12 cellular contexts compared by ENCODE assay signal in the genomic region with DNA sequence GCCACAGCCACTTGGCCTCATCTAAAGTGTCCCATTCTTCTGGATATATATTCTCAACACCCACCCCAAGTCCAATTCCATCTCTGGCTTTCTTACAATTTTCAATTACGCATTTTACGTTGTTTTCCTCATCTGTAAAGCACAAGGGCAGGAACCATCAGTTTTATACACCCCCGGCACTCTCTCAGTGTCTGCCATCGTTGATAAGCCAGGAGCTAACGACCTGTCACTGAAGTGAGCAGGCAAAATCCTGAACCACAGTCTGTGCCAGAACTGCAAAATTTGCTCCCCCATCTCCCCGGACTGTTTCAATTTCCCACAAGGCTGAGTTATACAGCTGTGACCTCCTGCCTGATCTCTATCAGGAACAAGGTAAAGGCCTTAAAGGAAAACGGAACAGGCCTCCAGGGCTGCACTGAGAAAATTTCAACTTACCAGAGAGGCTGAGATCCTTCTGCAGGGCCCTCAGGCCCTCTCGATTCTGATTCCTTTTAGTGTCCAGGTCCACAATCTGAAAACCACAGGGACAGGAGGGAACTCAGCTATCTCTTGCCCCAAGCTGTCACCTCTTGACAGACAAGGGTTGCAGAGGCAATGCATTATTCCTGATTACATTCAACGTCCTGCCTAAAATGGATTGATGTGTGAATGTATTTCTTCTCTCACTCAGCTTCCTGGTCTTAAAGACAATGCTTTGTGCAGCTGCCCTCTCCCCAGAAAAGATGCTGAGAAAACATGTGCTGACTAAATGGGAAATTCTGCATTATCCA. TPM values are rescaled to one million over a fixed set of nuclear protein-coding genes. Genes with fewer than 3 reads are reported as not detected.
DNase-seq lines count a peak whose midpoint lies in the region; ATAC-seq, FAIRE-seq and TF ChIP-seq lines count a peak whose summit lies in the region.
"Had no signal": no experiment of that assay in that cellular context is flagged by ENCODE, and none has a peak within 500 bp of the region (broad histone marks: within the 10 kb centered on the region; RNA-seq: fewer than 3 reads in every experiment).

No MANE protein-coding gene starts in this region.

- 0 out of 2 replicates have a peak, but pooled peaks cover 2% of the 10 kb centered on the region for H4K20me1 ChIP-seq in GM12878 (ENCODE audit: control insufficient read depth, insufficient read depth)

- peaks cover 20% of the 10 kb centered on the region for H3K4me1 Mint-ChIP-seq in Calu3 (ENCODE audit: low read depth, unreplicated experiment)
- H3K4me1 Mint-ChIP-seq in nephron, result peaks cover 42% of the 10 kb centered on the region

- peaks cover 6% of the 10 kb centered on the region for H3K4me1 ChIP-seq in GM12878 (ENCODE audit: control insufficient read depth, insufficient read depth, low read length)

- in situ Hi-C loops in GM12878 (cut with MboI), result loop anchor here (5.0 kb wide), 1 partner anchor 93 kb away; no protein-coding TSS in a partner anchor

- H3K9me3 ChIP-seq in GM12878 (replicated peaks; ENCODE audit: control insufficient read depth, insufficient read depth, low read length), result peaks cover 2% of the 10 kb centered on the region; the same call in 1 of the 3 replicates

- no peak overlapping the region for H3K27ac ChIP-seq in GM12878 (ENCODE audit: control insufficient read depth, insufficient read depth)
- H3K27ac ChIP-seq: cardiac muscle cell had no signal

- no peak for TF ChIP-seq POLR2A in GM12878 (IDR thresholded peaks at IDR 0.05; ENCODE audit: low read depth, low read length)

- POLR2A ChIA-PET in GM12878 (lab: Charles Lee), result interaction anchor here (0.5 to 2.0 kb wide), 7 partner anchors 26 to 203 kb away, joined by 3 to 9 read pairs (median 5); no protein-coding TSS in a partner anchor

- H3K36me3 ChIP-seq in GM12878 (ENCODE audit: control insufficient read depth in 2 of 2, insufficient read depth in 2 of 2, low read length in 1 of 2), result peaks cover 29% of the 10 kb centered on the region in 2 experiments

- FAIRE-seq in GM12878 (lab: Jason Lieb, UNC), result no peak

- H3K4me2 ChIP-seq in GM12878 (ENCODE audit: control insufficient read depth, insufficient read depth), result peak overlapping the region; percentile 79

- H3K27me3 Mint-ChIP-seq in Calu3 (ENCODE audit: unreplicated experiment), result peaks cover 26% of the 10 kb centered on the region
- peaks cover 15% of the 10 kb centered on the region for H3K27me3 Mint-ChIP-seq in nephron (ENCODE audit: low read depth)

- H3K36me3 Mint-ChIP-seq in Calu3 (ENCODE audit: insufficient read depth, unreplicated experiment) (peaks cover 53% of the 10 kb centered on the region), nephron (ENCODE audit: low read depth) (peaks cover 50% of the 10 kb centered on the region)

- DNase-seq in Calu3, result no peak
- DNase-seq in LNCaP clone FGC (ENCODE audit: low read depth), result no peak
- DNase-seq in GM12878 (ENCODE audit: low read depth, low spot score), result no peak
- DNase-seq in Ammon's horn (ENCODE audit: low spot score), result no peak
- no peak for DNase-seq in stimulated activated CD4-positive, alpha-beta T cell treated with anti-CD3 and anti-CD28 coated beads, Interleukin-2, amount 100 ng/mL, for 24 hours
- no peak for DNase-seq in NCI-H2081 (lab: John Stamatoyannopoulos, UW)
- DNase-seq in NCI-H2081 treated with DMSO at 0.1 percent for 48 hours (lab: John Stamatoyannopoulos, UW), result no peak
- DNase-seq: activated CD4-positive, alpha-beta T cell treated with anti-CD3 and anti-CD28 coated beads for 1 hour; Kasumi-1; NCI-H82 had no signal

- BruUV-seq in Calu3 (replicated peaks; lab: Mats Ljungman, UMichigan), result no TSS peak
- no TSS peak for BruUV-seq in GM12878 (replicated peaks; lab: Mats Ljungman, UMichigan)

- H3K4me3 ChIP-seq in LNCaP clone FGC (ENCODE audit: low read depth, low read length) (peak overlapping the region; percentile 99), GM12878 (peak overlapping the region; percentile 90)

- CTCF ChIA-PET in Calu3 (lab: Charles Lee) (interaction anchor here (2.1 kb wide), 1 partner anchor 82 kb away, joined by 11 read pairs; no protein-coding TSS in a partner anchor), GM12878 (lab: Yijun Ruan, JAX) (interaction anchor here (0.9 to 4.9 kb wide), 11 partner anchors 20 to 210 kb away, joined by 3 to 307 read pairs (median 10); no protein-coding TSS in a partner anchor)

- ATAC-seq in GM12878, result no peak

- WGBS in GM12878 (ENCODE audit: insufficient coverage, insufficient replicate concordance, low lambda C conversion rate, missing lambda C conversion rate), result 98% methylated on average over 9 of the region's 9 CpGs

- no peak for TF ChIP-seq CTCF in Calu3 (IDR thresholded peaks at IDR 0.05; ENCODE audit: unreplicated experiment)
- TF ChIP-seq CTCF in LNCaP clone FGC (IDR thresholded peaks at IDR 0.05; ENCODE audit: control insufficient read depth, extremely low read depth, insufficient read depth), result no peak
- TF ChIP-seq CTCF in GM12878 (IDR thresholded peaks at IDR 0.05 in 2 of 3, conservative IDR thresholded peaks at IDR 0.05 in 1 of 3; ENCODE audit: control insufficient read depth in 2 of 3, extremely low read depth in 1 of 3, insufficient read depth in 1 of 3, low read depth in 3 of 3, low read length in 3 of 3), result no peak
- TF ChIP-seq CTCF in nephron (IDR thresholded peaks at IDR 0.05; ENCODE audit: unreplicated experiment in 3 of 3), result no peak

- H2AFZ ChIP-seq in GM12878 (ENCODE audit: control insufficient read depth, low read depth, low read length), result no peak overlapping the region

- H3K9ac ChIP-seq in GM12878 (ENCODE audit: control insufficient read depth, insufficient read depth, low read length), result peak overlapping the region; percentile 76

- H3K27ac Mint-ChIP-seq in Calu3 (ENCODE audit: unreplicated experiment), result no peak overlapping the region
- no peak overlapping the region for H3K27ac Mint-ChIP-seq in nephron

- no peaks in the 10 kb centered on the region for H3K27me3 ChIP-seq in GM12878 (replicated peaks in 1 of 2; ENCODE audit: control insufficient read depth in 2 of 2, insufficient read depth in 2 of 2, low read length in 1 of 2)
- H3K27me3 ChIP-seq: cardiac muscle cell had no signal

- RAD21 ChIA-PET in GM12878 (lab: Charles Lee; ENCODE audit: unreplicated experiment), result interaction anchor here (0.9 to 11.9 kb wide), 10 partner anchors 8 to 103 kb away, joined by 3 to 248 read pairs (median 6); no protein-coding TSS in a partner anchor

- no peak for TF ChIP-seq RAD21 in GM12878 (IDR thresholded peaks at IDR 0.05; ENCODE audit: insufficient read depth, low read depth, low read length)

- H3K9me3 Mint-ChIP-seq in Calu3 (ENCODE audit: low read depth, unreplicated experiment), result no peaks in the 10 kb centered on the region
- H3K9me3 Mint-ChIP-seq in nephron, result no peaks in the 10 kb centered on the region

- SMC1A ChIA-PET in GM12878 (lab: Charles Lee; ENCODE audit: uncharacterized antibody, unreplicated experiment), result interaction anchor here (0.8 to 6.6 kb wide), 20 partner anchors 9 to 289 kb away, joined by 3 to 181 read pairs (median 6); partner anchors contain the start of genes DUSP15 and TTLL9

- H3K4me3 Mint-ChIP-seq in Calu3 (ENCODE audit: low read depth, unreplicated experiment), result peak overlapping the region; percentile 82
- peak overlapping the region; percentile 96 to 100 (median 97) for H3K4me3 Mint-ChIP-seq in nephron

- H3K79me2 ChIP-seq in GM12878 (ENCODE audit: control insufficient read depth, insufficient read depth, low read length), result peaks cover 23% of the 10 kb centered on the region

- TF ChIP-seq EP300 in GM12878 (IDR thresholded peaks at IDR 0.05; ENCODE audit: borderline replicate concordance in 1 of 2, control insufficient read depth in 1 of 2, low read depth in 2 of 2, low read length in 2 of 2), result no peak

- intact Hi-C loops in Calu3 (cut with micrococcal nuclease; ENCODE audit: unreplicated experiment) (loop anchor here (5.0 to 10.0 kb wide), 2 partner anchors 113 to 705 kb away; no protein-coding TSS in a partner anchor), GM12878 (cut with micrococcal nuclease; ENCODE audit: unreplicated experiment) (loop anchor here (10.0 kb wide), 1 partner anchor 145 kb away; no protein-coding TSS in a partner anchor)

TF ChIP-seq in GM12878, 131 proteins besides CTCF, POLR2A, EP300 and RAD21 (continues in another document):
- TF ChIP-seq SREBF1 (IDR thresholded peaks at IDR 0.05; ENCODE audit: low read length), result no peak

RNA-seq across cellular contexts. Expression of gene PDRG1, which starts 1.8 kb away (rescaled TPM):
- 21.4 and 24.5 TPM in 2 replicates for total RNA-seq in Calu3 (2022)
- total RNA-seq in GM12878 (2013; cell fraction: nucleolus; rRNA removed), result 5.6 and 6.1 TPM in 2 replicates
- total RNA-seq in GM12878 (2014; rRNA removed), result 13.1 and 16.4 TPM in 2 replicates
- total RNA-seq in GM12878 (2014; rRNA removed; fragmentation: Illumina TruSeq; extraction: Trizol), result 10.4 and 11.1 TPM in 2 replicates
- total RNA-seq in GM12878 (2021), result 20.9 and 21.4 TPM in 2 replicates
- polyA plus RNA-seq in GM12878 (2011; ENCODE audit: low read depth), result 11.3 TPM
- 18.6 and 25.6 TPM in 2 replicates for polyA plus RNA-seq in GM12878 (2011; rRNA removed)
- polyA plus RNA-seq in GM12878 (2011; cell fraction: cytosol; rRNA removed), result 25.2 and 27.8 TPM in 2 replicates
- polyA plus RNA-seq in GM12878 (2011; cell fraction: nucleus; rRNA removed), result 13.6 and 14.6 TPM in 2 replicates
- 14.9 and 17.3 TPM in 2 replicates for polyA plus RNA-seq in GM12878 (2012)
- 13.2 and 17.9 TPM in 2 replicates for polyA plus RNA-seq in GM12878 (2014; fragmentation: Illumina TruSeq; extraction: Trizol)
- 10 to 100 TPM; 34.1 to 55.8 TPM for polyA plus RNA-seq in GM12878 (2014; fragmentation: Nextera tagmentation; extraction: Ambion mirVana)
- polyA plus RNA-seq in GM12878 (2014; rRNA removed), result 20.1 and 21.6 TPM in 2 replicates
- 10 to 100 TPM; 30.5 to 32.9 TPM for polyA plus RNA-seq in GM12878 (2016; fragmentation: Nextera tagmentation; extraction: Ambion mirVana)
- 6.4 and 7.7 TPM in 2 replicates for polyA minus RNA-seq in GM12878 (2011; rRNA and poly(A)+ RNA removed)
- 3.1 and 6.3 TPM in 2 replicates for polyA minus RNA-seq in GM12878 (2011; cell fraction: cytosol; rRNA and poly(A)+ RNA removed)
- polyA minus RNA-seq in GM12878 (2011; cell fraction: nucleus; rRNA and poly(A)+ RNA removed), result 3.7 and 6.4 TPM in 2 replicates

RNA-seq across cellular contexts. Expression of gene XKR7, which starts 17.9 kb away (rescaled TPM):
- not detected in 2 replicates for total RNA-seq in Calu3 (2022)
- total RNA-seq in GM12878 (2013; cell fraction: nucleolus; rRNA removed), result not detected in 2 replicates
- total RNA-seq in GM12878 (2014; rRNA removed), result under 0.01 TPM in 1 of 2 replicates, not detected in the other
- not detected in 2 replicates for total RNA-seq in GM12878 (2014; rRNA removed; fragmentation: Illumina TruSeq; extraction: Trizol)
- total RNA-seq in GM12878 (2021), result not detected in 2 replicates
- polyA plus RNA-seq in GM12878 (2011; ENCODE audit: low read depth), result not detected
- polyA plus RNA-seq in GM12878 (2011; rRNA removed), result not detected in 2 replicates
- polyA plus RNA-seq in GM12878 (2011; cell fraction: cytosol; rRNA removed), result not detected in 2 replicates
- not detected in 2 replicates for polyA plus RNA-seq in GM12878 (2011; cell fraction: nucleus; rRNA removed)
- not detected in 2 replicates for polyA plus RNA-seq in GM12878 (2012)
- polyA plus RNA-seq in GM12878 (2014; fragmentation: Illumina TruSeq; extraction: Trizol), result not detected in 2 replicates
- not detected for polyA plus RNA-seq in GM12878 (2014; fragmentation: Nextera tagmentation; extraction: Ambion mirVana)
- polyA plus RNA-seq in GM12878 (2014; rRNA removed), result not detected in 2 replicates
- polyA plus RNA-seq in GM12878 (2016; fragmentation: Nextera tagmentation; extraction: Ambion mirVana), result not detected
- polyA minus RNA-seq in GM12878 (2011; rRNA and poly(A)+ RNA removed), result not detected in 2 replicates
- not detected in 2 replicates for polyA minus RNA-seq in GM12878 (2011; cell fraction: cytosol; rRNA and poly(A)+ RNA removed)
- not detected in 2 replicates for polyA minus RNA-seq in GM12878 (2011; cell fraction: nucleus; rRNA and poly(A)+ RNA removed)
- polyA plus RNA-seq: cardiac muscle cell had no signal
